In the genomic region with DNA sequence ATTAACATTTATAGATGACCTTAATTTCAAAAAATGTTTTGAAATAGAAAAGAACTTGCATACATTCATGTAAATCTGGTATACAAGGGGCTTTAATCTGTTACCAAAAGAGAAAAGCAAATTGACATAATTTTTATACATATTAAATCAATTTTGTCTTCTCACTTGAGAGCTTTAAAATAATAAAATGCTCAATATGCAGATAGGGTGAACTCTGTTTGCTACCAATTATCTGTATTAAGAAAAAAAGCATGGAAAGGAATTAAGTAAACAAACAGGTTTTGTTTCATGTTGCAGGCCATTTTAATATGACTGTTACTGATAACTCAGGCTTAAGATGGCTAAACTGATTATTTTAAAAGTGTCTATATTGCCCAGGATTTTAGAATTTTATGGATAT, we compare ENCODE assay signal across 10 cellular contexts. TPM values are rescaled to one million over a fixed set of nuclear protein-coding genes. Genes with fewer than 3 reads are reported as not detected.
"Had no signal": no experiment of that assay in that cellular context is flagged by ENCODE, and none has a peak within 500 bp of the region (broad histone marks: within the 10 kb centered on the region; RNA-seq: fewer than 3 reads in every experiment).

No MANE protein-coding gene starts in this region.

- H3K9ac ChIP-seq: KMS-11 had no signal

- FAIRE-seq: HepG2, HTR-8/SVneo had no signal

- ATAC-seq: HepG2 had no signal

- H3K4me2 ChIP-seq: KMS-11 had no signal

- DNase-seq: IMR-90, KBM-7, KG1 had no signal

- H3K27ac ChIP-seq: HL-60, KMS-11 had no signal

RNA-seq across cellular contexts. Expression of a gene that starts 6.0 kb away (rescaled TPM):
- total RNA-seq: HepG2, HT-29, HT1080, IMR-90 had no signal
- polyA plus RNA-seq: HepG2, IgD-negative memory B cell, IMR-90 had no signal
